20 cellular contexts compared by ENCODE assay signal in genomic region chr4:48329193-48329592, GRCh38. TPM values are rescaled to one million over a fixed set of nuclear protein-coding genes. Genes with fewer than 3 reads are reported as not detected.
A peak's percentile ranks its signal among the peaks of the same experiment; 100 is the strongest.
DNase-seq lines count a peak whose midpoint lies in the region; ATAC-seq and TF ChIP-seq lines count a peak whose summit lies in the region.
"Had no signal": no experiment of that assay in that cellular context is flagged by ENCODE, and none has a peak within 500 bp of the region (broad histone marks: within the 10 kb centered on the region; RNA-seq: fewer than 3 reads in every experiment).

No MANE protein-coding gene starts in this region.

- H3K9me3 ChIP-seq in left ventricle myocardium inferior (replicated peaks) = no peaks in the 10 kb centered on the region
- H3K9me3 ChIP-seq: body of pancreas, thyroid gland had no signal

- intact Hi-C loops in left ventricle myocardium inferior (cut with micrococcal nuclease) = no loop called here

- H3K27me3 ChIP-seq in left ventricle myocardium inferior (ENCODE audit: low read depth) = no peaks in the 10 kb centered on the region
- H3K27me3 ChIP-seq: body of pancreas, neural progenitor cell, thyroid gland had no signal

- no peaks in the 10 kb centered on the region for H3K36me3 Mint-ChIP-seq in osteocyte (ENCODE audit: unreplicated experiment)
- no peaks in the 10 kb centered on the region for H3K36me3 Mint-ChIP-seq in stimulated activated memory B cell treated with anti-CD40 and anti-IgM and Interleukin-4, amounts not matched to agents 10 μg/mL and 1 μg/mL and 100 μg/mL, for 72 hours
- H3K36me3 Mint-ChIP-seq: activated naive CD4-positive, alpha-beta T cell treated with anti-CD3 and anti-CD28 coated beads, Interleukin-2, amount 50 U/mL, for 72 hours; mesothelial cell of epicardium; neural progenitor cell; stimulated activated naive B cell treated with anti-CD40 and anti-IgM and Interleukin-4, amounts not matched to agents 10 μg/mL and 1 μg/mL and 100 μg/mL, for 72 hours had no signal

- peaks cover 30% of the 10 kb centered on the region for H3K4me1 Mint-ChIP-seq in osteocyte (ENCODE audit: unreplicated experiment)
- no peaks in the 10 kb centered on the region for H3K4me1 Mint-ChIP-seq in stimulated activated memory B cell treated with anti-CD40 and anti-IgM and Interleukin-4, amounts not matched to agents 10 μg/mL and 1 μg/mL and 100 μg/mL, for 72 hours
- H3K4me1 Mint-ChIP-seq: neural progenitor cell; stimulated activated naive B cell treated with anti-CD40 and anti-IgM and Interleukin-4, amounts not matched to agents 10 μg/mL and 1 μg/mL and 100 μg/mL, for 72 hours had no signal

- H3K4me1 ChIP-seq in left ventricle myocardium inferior = peaks cover 11% of the 10 kb centered on the region
- H3K4me1 ChIP-seq: neural progenitor cell, thyroid gland had no signal

- H3K27ac ChIP-seq in epithelial cell of prostate = peak overlapping the region; percentile 91
- no peak overlapping the region for H3K27ac ChIP-seq in left ventricle myocardium inferior (replicated peaks)
- H3K27ac ChIP-seq: body of pancreas, neural progenitor cell, thyroid gland had no signal

- ATAC-seq in HG02623 (IDR thresholded peaks at IDR 0.05; ENCODE audit: unreplicated experiment) (no peak), HG02970 (IDR thresholded peaks at IDR 0.05; ENCODE audit: low FRiP score, unreplicated experiment) (no peak)
- no peak for ATAC-seq in stimulated activated memory B cell treated with anti-CD40 and anti-IgM and Interleukin-4, amounts not matched to agents 10 μg/mL and 1 μg/mL and 100 μg/mL, for 72 hours
- ATAC-seq: body of pancreas; stimulated activated naive B cell treated with anti-CD40 and anti-IgM and Interleukin-4, amounts not matched to agents 10 μg/mL and 1 μg/mL and 100 μg/mL, for 72 hours had no signal

- no peaks in the 10 kb centered on the region for H3K36me3 ChIP-seq in left ventricle myocardium inferior
- H3K36me3 ChIP-seq: neural progenitor cell, thyroid gland had no signal

- TF ChIP-seq CTCF in osteocyte (IDR thresholded peaks at IDR 0.05) = no peak
- TF ChIP-seq CTCF in left ventricle myocardium inferior (IDR thresholded peaks at IDR 0.05; ENCODE audit: borderline replicate concordance) = no peak

- H3K9me3 Mint-ChIP-seq in osteocyte (ENCODE audit: unreplicated experiment) = no peaks in the 10 kb centered on the region
- H3K9me3 Mint-ChIP-seq in stimulated activated memory B cell treated with anti-CD40 and anti-IgM and Interleukin-4, amounts not matched to agents 10 μg/mL and 1 μg/mL and 100 μg/mL, for 72 hours = no peaks in the 10 kb centered on the region
- H3K9me3 Mint-ChIP-seq: activated naive CD4-positive, alpha-beta T cell treated with anti-CD3 and anti-CD28 coated beads, Interleukin-2, amount 50 U/mL, for 72 hours; activated T-cell treated with anti-CD3 and anti-CD28 coated beads, Interleukin-2, amount 50 U/mL, for 4 hours; dendritic cell treated with granulocyte-macrophage colony-stimulating factor and Interleukin-4, amounts not matched to agents 40 ng/mL and 50 ng/mL, for 4 days; neural progenitor cell; stimulated activated naive B cell treated with anti-CD40 and anti-IgM and Interleukin-4, amounts not matched to agents 10 μg/mL and 1 μg/mL and 100 μg/mL, for 72 hours had no signal

- DNase-seq in ELR (ENCODE audit: low read depth) = peak; percentile 25
- peak; percentile 65 for DNase-seq in NCI-H748 (lab: John Stamatoyannopoulos, UW; ENCODE audit: unreplicated experiment)
- no peak for DNase-seq in epithelial cell of prostate (ENCODE audit: low read depth, low spot score)
- no peak for DNase-seq in osteocyte (ENCODE audit: extremely low spot score, unreplicated experiment)
- DNase-seq in left ventricle myocardium inferior = no peak
- DNase-seq: activated T-cell treated with anti-CD3 and anti-CD28 coated beads, Interleukin-2, amount 50 U/mL, for 4 hours; body of pancreas; NCI-H2171; NCI-H526 treated with DMSO at 0.1 percent for 48 hours; retina; stimulated activated naive B cell treated with anti-CD40 and anti-IgM and Interleukin-4, amounts not matched to agents 10 μg/mL and 1 μg/mL and 100 μg/mL, for 72 hours; T-helper 9 cell; thyroid gland had no signal

- H3K4me3 ChIP-seq in left ventricle myocardium inferior = no peak overlapping the region
- H3K4me3 ChIP-seq: body of pancreas, neural progenitor cell, thyroid gland had no signal

- no peak overlapping the region for H3K4me3 Mint-ChIP-seq in osteocyte (ENCODE audit: unreplicated experiment)
- H3K4me3 Mint-ChIP-seq in stimulated activated memory B cell treated with anti-CD40 and anti-IgM and Interleukin-4, amounts not matched to agents 10 μg/mL and 1 μg/mL and 100 μg/mL, for 72 hours = no peak overlapping the region
- H3K4me3 Mint-ChIP-seq: activated T-cell treated with anti-CD3 and anti-CD28 coated beads, Interleukin-2, amount 50 U/mL, for 4 hours; dendritic cell treated with granulocyte-macrophage colony-stimulating factor and Interleukin-4, amounts not matched to agents 40 ng/mL and 50 ng/mL, for 4 days; mesothelial cell of epicardium; neural progenitor cell; stimulated activated naive B cell treated with anti-CD40 and anti-IgM and Interleukin-4, amounts not matched to agents 10 μg/mL and 1 μg/mL and 100 μg/mL, for 72 hours had no signal

- peak overlapping the region; percentile 88 for H3K27ac Mint-ChIP-seq in osteocyte (ENCODE audit: unreplicated experiment)
- H3K27ac Mint-ChIP-seq in stimulated activated memory B cell treated with anti-CD40 and anti-IgM and Interleukin-4, amounts not matched to agents 10 μg/mL and 1 μg/mL and 100 μg/mL, for 72 hours = no peak overlapping the region
- H3K27ac Mint-ChIP-seq: activated naive CD4-positive, alpha-beta T cell treated with anti-CD3 and anti-CD28 coated beads, Interleukin-2, amount 50 U/mL, for 72 hours; dendritic cell treated with granulocyte-macrophage colony-stimulating factor and Interleukin-4, amounts not matched to agents 40 ng/mL and 50 ng/mL, for 4 days; neural progenitor cell; stimulated activated naive B cell treated with anti-CD40 and anti-IgM and Interleukin-4, amounts not matched to agents 10 μg/mL and 1 μg/mL and 100 μg/mL, for 72 hours had no signal

- no peaks in the 10 kb centered on the region for H3K27me3 Mint-ChIP-seq in osteocyte (ENCODE audit: unreplicated experiment)
- peaks cover 10% of the 10 kb centered on the region for H3K27me3 Mint-ChIP-seq in stimulated activated memory B cell treated with anti-CD40 and anti-IgM and Interleukin-4, amounts not matched to agents 10 μg/mL and 1 μg/mL and 100 μg/mL, for 72 hours

RNA-seq across cellular contexts. Expression of gene SLAIN2, which starts 12.1 kb away (rescaled TPM):
- 70.1 and 82.7 TPM in 2 replicates for total RNA-seq in osteocyte
- 132 TPM for total RNA-seq in left ventricle myocardium inferior

RNA-seq across cellular contexts. Expression of gene TEC, which starts 59.6 kb away (rescaled TPM):
- total RNA-seq in osteocyte (0.13 TPM in 1 of 2 replicates, not detected in the other), left ventricle myocardium inferior (1.9 TPM)

Comparison
In these comparisons a context has a peak if more than half of its experiments do, and no peak if none do; other contexts are left out.
1. DNase-seq: peak in ELR (single experiment) and NCI-H748 (single experiment); none in epithelial cell of prostate (single experiment), osteocyte (single experiment) and left ventricle myocardium inferior (single experiment).